Comparison of ENCODE assay signal across 8 cellular contexts in genomic region chr19:58572818-58573657, GRCh38.
DNase-seq lines count a peak whose midpoint lies in the region; ATAC-seq and FAIRE-seq lines count a peak whose summit lies in the region.

Gene MZF1, minus strand, starts transcription at chr19:58573335. Its CDS starts 1,946 bp downstream, at chr19:58571389.

- in situ Hi-C loops in ACHN (cut with HindIII; ENCODE audit: low pct_ligation_motif_present, low pct_unique_long_range_greater_than_20kb, low sequenced_read_pairs), result no loop called here

- DNase-seq in ACHN, result peak; percentile 99
- peak; percentile 91 for DNase-seq in GM19239 (ENCODE audit: insufficient read length, low spot score)
- peak; percentile 100 for DNase-seq in activated CD4-positive, alpha-beta T cell treated with anti-CD3 and anti-CD28 coated beads for 48 hours
- DNase-seq in ecto neural progenitor cell (ENCODE audit: low spot score), result peak; percentile 99
- DNase-seq in medulla oblongata (ENCODE audit: extremely low spot score), result peak; percentile 100
- peak; percentile 100 for DNase-seq in stimulated activated CD8-positive, alpha-beta memory T cell treated with anti-CD3 and anti-CD28 coated beads, Interleukin-12 subunit alpha, Interleukin-12 subunit beta, amount 100 ng/mL, for 4 hours (ENCODE audit: low read depth)
- no peak for DNase-seq in NCI-H2081 treated with DMSO at 0.1 percent for 48 hours (lab: John Stamatoyannopoulos, UW)

- ATAC-seq in HG03460 (IDR thresholded peaks at IDR 0.05; ENCODE audit: unreplicated experiment), result peak; percentile 54

- peak; percentile 99 for FAIRE-seq in GM19239 (lab: Jason Lieb, UNC)
